1 cellular context compared by ENCODE assay signal in the genomic region with DNA sequence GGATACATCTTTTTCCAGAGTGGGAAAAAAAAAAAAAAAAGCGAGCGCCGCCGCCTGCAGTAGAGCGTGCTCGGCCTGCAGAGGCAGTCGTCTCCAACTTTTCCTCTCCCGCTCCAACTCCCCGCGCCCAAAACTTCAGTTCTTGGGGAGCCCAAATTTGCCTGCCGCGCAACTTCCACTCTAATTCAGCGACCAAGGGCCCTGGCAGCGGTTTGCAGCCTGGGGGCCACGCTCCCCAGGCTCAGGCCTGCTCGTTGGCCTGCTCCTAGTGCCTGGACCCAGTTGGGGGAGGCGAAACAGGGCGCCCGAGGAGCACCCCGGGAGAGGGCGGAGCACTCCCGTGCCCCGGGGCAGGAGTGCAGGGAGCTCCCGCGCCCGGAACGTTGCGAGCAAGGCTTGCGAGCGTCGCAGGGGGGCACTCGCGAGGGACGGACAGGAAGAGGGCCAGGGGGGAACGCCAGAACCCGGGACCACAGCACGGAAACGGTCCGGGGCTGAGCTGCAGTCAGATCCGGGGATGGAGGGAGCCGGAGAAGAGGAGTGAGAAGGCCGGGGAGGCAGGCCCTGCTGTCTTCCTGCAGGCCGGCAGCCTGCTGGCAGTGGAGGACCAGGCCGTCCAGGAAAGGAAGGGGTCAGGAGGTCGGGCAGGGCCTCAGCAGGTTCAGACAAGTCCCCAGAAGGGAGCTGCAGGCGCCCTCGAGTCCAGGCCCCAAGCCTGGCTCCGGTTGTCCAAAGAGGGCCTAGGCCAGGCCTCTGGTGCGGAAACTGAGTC.
TF ChIP-seq lines count a peak whose summit lies in the region.

A gene with protein sequence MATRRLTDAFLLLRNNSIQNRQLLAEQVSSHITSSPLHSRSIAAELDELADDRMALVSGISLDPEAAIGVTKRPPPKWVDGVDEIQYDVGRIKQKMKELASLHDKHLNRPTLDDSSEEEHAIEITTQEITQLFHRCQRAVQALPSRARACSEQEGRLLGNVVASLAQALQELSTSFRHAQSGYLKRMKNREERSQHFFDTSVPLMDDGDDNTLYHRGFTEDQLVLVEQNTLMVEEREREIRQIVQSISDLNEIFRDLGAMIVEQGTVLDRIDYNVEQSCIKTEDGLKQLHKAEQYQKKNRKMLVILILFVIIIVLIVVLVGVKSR (plus strand): TSS at position 508 of the 772 bp plus-strand sequence. CDS start 724 bp downstream, outside the sequence.

TF ChIP-seq in K562, 482 proteins besides CTCF, POLR2A, EP300 and RAD21 (continued from another document and continues in another):
- TF ChIP-seq, protein P1, sequence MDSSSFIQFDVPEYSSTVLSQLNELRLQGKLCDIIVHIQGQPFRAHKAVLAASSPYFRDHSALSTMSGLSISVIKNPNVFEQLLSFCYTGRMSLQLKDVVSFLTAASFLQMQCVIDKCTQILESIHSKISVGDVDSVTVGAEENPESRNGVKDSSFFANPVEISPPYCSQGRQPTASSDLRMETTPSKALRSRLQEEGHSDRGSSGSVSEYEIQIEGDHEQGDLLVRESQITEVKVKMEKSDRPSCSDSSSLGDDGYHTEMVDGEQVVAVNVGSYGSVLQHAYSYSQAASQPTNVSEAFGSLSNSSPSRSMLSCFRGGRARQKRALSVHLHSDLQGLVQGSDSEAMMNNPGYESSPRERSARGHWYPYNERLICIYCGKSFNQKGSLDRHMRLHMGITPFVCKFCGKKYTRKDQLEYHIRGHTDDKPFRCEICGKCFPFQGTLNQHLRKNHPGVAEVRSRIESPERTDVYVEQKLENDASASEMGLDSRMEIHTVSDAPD (CRISPR knock-in tag; IDR thresholded peaks at IDR 0.05) = no peak
- TF ChIP-seq EWSR1 (IDR thresholded peaks at IDR 0.05; ENCODE audit: borderline replicate concordance, low read depth, partially characterized antibody) (no peak), MYC (IDR thresholded peaks at IDR 0.05; ENCODE audit: low read depth, low read length) (peak; percentile 69), MYC (CRISPR knock-in tag; IDR thresholded peaks at IDR 0.05; ENCODE audit: borderline replicate concordance, low read depth) (peak; percentile 25; the same call in 1 of the 2 replicates), SRSF3 (IDR thresholded peaks at IDR 0.05; ENCODE audit: insufficient read depth, low read length) (no peak), NBN (IDR thresholded peaks at IDR 0.05; ENCODE audit: low read depth) (peak; percentile 86), SIN3A (IDR thresholded peaks at IDR 0.05; ENCODE audit: borderline replicate concordance in 2 of 2, control insufficient read depth in 1 of 2, low read depth in 2 of 2, low read length in 2 of 2) (peak; percentile 66 to 89; a peak in 3 of 4 replicates), GTF2E2 (tag; IDR thresholded peaks at IDR 0.05) (peak; percentile 83), RBM14 (IDR thresholded peaks at IDR 0.05; ENCODE audit: borderline replicate concordance, insufficient read depth, low read depth, low read length) (peak; percentile 82; the same call in 1 of the 2 replicates), MAFG (tag; conservative IDR thresholded peaks at IDR 0.05) (no peak), SMARCA5 (IDR thresholded peaks at IDR 0.05) (0 out of 2 replicates have a peak, but pooled peaks have one; percentile 12), YBX1 (IDR thresholded peaks at IDR 0.05) (no peak), MXI1 (IDR thresholded peaks at IDR 0.05; ENCODE audit: low read depth, low read length) (peak; percentile 31; the same call in 1 of the 2 replicates), ZZZ3 (IDR thresholded peaks at IDR 0.05) (peak; percentile 91), BCL6 (CRISPR knock-in tag; IDR thresholded peaks at IDR 0.05) (no peak), SP1 (CRISPR knock-in tag; IDR thresholded peaks at IDR 0.05) (peak; percentile 87), KAT7 (CRISPR knock-in tag; IDR thresholded peaks at IDR 0.05; ENCODE audit: borderline replicate concordance) (peak; percentile 87), KDM1A (IDR thresholded peaks at IDR 0.05) (peak in 1 of 2 experiments; percentile 53; a peak in 2 of 4 replicates), ARNT (IDR thresholded peaks at IDR 0.05) (peak; percentile 60 to 61; a peak in 2 of 4 replicates), BMI1 (IDR thresholded peaks at IDR 0.05; ENCODE audit: low read length) (0 out of 2 replicates have a peak, but pooled peaks have one; percentile 56), ZNF324 (CRISPR knock-in tag; IDR thresholded peaks at IDR 0.05) (no peak), RBFOX2 (IDR thresholded peaks at IDR 0.05; ENCODE audit: low read depth, low read length) (peak; percentile 89), STAG1 (CRISPR knock-in tag; IDR thresholded peaks at IDR 0.05; ENCODE audit: borderline replicate concordance) (peak; percentile 32; the same call in 1 of the 2 replicates), ETS2 (tag; IDR thresholded peaks at IDR 0.05; ENCODE audit: borderline replicate concordance, poor library complexity, severe bottlenecking) (no peak), ZFPM2 (CRISPR knock-in tag; IDR thresholded peaks at IDR 0.05) (no peak), HDAC2 (IDR thresholded peaks at IDR 0.05) (peak; percentile 81), ZFX (CRISPR knock-in tag; IDR thresholded peaks at IDR 0.05) (peak; percentile 88), NR3C1 (CRISPR knock-in tag; IDR thresholded peaks at IDR 0.05) (peak; percentile 62; the same call in 1 of the 2 replicates), ZNF165 (CRISPR knock-in tag; IDR thresholded peaks at IDR 0.05; ENCODE audit: borderline replicate concordance) (no peak), NFRKB (IDR thresholded peaks at IDR 0.05; ENCODE audit: low read depth) (peak; percentile 65; the same call in 1 of the 2 replicates), CBFB (CRISPR knock-in tag; IDR thresholded peaks at IDR 0.05) (peak; percentile 93), SMAD1 (IDR thresholded peaks at IDR 0.05; ENCODE audit: low read depth, low read length, partially characterized antibody) (no peak), CC2D1A (IDR thresholded peaks at IDR 0.05) (0 out of 2 replicates have a peak, but pooled peaks have one; percentile 37), ZNF780A (CRISPR knock-in tag; IDR thresholded peaks at IDR 0.05) (no peak), ZFP36 (IDR thresholded peaks at IDR 0.05; ENCODE audit: low read depth, low read length, partially characterized antibody) (peak; percentile 40), SREBF1 (IDR thresholded peaks at IDR 0.05; ENCODE audit: borderline replicate concordance, low read depth, low read length) (peak; percentile 76; the same call in 1 of the 2 replicates), TOE1 (IDR thresholded peaks at IDR 0.05; ENCODE audit: borderline replicate concordance) (peak; percentile 88), TOE1 (CRISPR knock-in tag; IDR thresholded peaks at IDR 0.05; ENCODE audit: borderline replicate concordance, low read depth) (peak; percentile 92; the same call in 1 of the 2 replicates), NFIC (IDR thresholded peaks at IDR 0.05) (peak; percentile 77), ZNF124 (CRISPR knock-in tag; IDR thresholded peaks at IDR 0.05) (no peak), NELFE (IDR thresholded peaks at IDR 0.05; ENCODE audit: insufficient read depth, insufficient read length) (no peak), ZNF561 (CRISPR knock-in tag; conservative IDR thresholded peaks at IDR 0.05) (no peak), SMARCC2 (IDR thresholded peaks at IDR 0.05; ENCODE audit: low read depth) (no peak), CBX8 (IDR thresholded peaks at IDR 0.05; ENCODE audit: borderline replicate concordance, extremely low read depth, low read depth, low read length, poor library complexity, severe bottlenecking) (no peak)
- TF ChIP-seq, protein P2, sequence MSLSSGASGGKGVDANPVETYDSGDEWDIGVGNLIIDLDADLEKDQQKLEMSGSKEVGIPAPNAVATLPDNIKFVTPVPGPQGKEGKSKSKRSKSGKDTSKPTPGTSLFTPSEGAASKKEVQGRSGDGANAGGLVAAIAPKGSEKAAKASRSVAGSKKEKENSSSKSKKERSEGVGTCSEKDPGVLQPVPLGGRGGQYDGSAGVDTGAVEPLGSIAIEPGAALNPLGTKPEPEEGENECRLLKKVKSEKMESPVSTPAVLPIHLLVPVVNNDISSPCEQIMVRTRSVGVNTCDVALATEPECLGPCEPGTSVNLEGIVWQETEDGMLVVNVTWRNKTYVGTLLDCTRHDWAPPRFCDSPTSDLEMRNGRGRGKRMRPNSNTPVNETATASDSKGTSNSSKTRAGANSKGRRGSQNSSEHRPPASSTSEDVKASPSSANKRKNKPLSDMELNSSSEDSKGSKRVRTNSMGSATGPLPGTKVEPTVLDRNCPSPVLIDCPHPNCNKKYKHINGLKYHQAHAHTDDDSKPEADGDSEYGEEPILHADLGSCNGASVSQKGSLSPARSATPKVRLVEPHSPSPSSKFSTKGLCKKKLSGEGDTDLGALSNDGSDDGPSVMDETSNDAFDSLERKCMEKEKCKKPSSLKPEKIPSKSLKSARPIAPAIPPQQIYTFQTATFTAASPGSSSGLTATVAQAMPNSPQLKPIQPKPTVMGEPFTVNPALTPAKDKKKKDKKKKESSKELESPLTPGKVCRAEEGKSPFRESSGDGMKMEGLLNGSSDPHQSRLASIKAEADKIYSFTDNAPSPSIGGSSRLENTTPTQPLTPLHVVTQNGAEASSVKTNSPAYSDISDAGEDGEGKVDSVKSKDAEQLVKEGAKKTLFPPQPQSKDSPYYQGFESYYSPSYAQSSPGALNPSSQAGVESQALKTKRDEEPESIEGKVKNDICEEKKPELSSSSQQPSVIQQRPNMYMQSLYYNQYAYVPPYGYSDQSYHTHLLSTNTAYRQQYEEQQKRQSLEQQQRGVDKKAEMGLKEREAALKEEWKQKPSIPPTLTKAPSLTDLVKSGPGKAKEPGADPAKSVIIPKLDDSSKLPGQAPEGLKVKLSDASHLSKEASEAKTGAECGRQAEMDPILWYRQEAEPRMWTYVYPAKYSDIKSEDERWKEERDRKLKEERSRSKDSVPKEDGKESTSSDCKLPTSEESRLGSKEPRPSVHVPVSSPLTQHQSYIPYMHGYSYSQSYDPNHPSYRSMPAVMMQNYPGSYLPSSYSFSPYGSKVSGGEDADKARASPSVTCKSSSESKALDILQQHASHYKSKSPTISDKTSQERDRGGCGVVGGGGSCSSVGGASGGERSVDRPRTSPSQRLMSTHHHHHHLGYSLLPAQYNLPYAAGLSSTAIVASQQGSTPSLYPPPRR (CRISPR knock-in tag; IDR thresholded peaks at IDR 0.05; ENCODE audit: borderline replicate concordance) = no peak
- TF ChIP-seq, protein P3, sequence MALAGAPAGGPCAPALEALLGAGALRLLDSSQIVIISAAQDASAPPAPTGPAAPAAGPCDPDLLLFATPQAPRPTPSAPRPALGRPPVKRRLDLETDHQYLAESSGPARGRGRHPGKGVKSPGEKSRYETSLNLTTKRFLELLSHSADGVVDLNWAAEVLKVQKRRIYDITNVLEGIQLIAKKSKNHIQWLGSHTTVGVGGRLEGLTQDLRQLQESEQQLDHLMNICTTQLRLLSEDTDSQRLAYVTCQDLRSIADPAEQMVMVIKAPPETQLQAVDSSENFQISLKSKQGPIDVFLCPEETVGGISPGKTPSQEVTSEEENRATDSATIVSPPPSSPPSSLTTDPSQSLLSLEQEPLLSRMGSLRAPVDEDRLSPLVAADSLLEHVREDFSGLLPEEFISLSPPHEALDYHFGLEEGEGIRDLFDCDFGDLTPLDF (CRISPR knock-in tag; IDR thresholded peaks at IDR 0.05) = peak; percentile 77; the same call in 1 of the 2 replicates
- TF ChIP-seq, protein P4, sequence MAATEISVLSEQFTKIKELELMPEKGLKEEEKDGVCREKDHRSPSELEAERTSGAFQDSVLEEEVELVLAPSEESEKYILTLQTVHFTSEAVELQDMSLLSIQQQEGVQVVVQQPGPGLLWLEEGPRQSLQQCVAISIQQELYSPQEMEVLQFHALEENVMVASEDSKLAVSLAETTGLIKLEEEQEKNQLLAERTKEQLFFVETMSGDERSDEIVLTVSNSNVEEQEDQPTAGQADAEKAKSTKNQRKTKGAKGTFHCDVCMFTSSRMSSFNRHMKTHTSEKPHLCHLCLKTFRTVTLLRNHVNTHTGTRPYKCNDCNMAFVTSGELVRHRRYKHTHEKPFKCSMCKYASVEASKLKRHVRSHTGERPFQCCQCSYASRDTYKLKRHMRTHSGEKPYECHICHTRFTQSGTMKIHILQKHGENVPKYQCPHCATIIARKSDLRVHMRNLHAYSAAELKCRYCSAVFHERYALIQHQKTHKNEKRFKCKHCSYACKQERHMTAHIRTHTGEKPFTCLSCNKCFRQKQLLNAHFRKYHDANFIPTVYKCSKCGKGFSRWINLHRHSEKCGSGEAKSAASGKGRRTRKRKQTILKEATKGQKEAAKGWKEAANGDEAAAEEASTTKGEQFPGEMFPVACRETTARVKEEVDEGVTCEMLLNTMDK (IDR thresholded peaks at IDR 0.05; ENCODE audit: borderline replicate concordance, insufficient read depth, low read depth, low read length, poor library complexity, severe bottlenecking) = no peak
- TF ChIP-seq, protein P5, sequence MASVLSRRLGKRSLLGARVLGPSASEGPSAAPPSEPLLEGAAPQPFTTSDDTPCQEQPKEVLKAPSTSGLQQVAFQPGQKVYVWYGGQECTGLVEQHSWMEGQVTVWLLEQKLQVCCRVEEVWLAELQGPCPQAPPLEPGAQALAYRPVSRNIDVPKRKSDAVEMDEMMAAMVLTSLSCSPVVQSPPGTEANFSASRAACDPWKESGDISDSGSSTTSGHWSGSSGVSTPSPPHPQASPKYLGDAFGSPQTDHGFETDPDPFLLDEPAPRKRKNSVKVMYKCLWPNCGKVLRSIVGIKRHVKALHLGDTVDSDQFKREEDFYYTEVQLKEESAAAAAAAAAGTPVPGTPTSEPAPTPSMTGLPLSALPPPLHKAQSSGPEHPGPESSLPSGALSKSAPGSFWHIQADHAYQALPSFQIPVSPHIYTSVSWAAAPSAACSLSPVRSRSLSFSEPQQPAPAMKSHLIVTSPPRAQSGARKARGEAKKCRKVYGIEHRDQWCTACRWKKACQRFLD (CRISPR knock-in tag; IDR thresholded peaks at IDR 0.05) = peak; percentile 70
- TF ChIP-seq, protein P6, sequence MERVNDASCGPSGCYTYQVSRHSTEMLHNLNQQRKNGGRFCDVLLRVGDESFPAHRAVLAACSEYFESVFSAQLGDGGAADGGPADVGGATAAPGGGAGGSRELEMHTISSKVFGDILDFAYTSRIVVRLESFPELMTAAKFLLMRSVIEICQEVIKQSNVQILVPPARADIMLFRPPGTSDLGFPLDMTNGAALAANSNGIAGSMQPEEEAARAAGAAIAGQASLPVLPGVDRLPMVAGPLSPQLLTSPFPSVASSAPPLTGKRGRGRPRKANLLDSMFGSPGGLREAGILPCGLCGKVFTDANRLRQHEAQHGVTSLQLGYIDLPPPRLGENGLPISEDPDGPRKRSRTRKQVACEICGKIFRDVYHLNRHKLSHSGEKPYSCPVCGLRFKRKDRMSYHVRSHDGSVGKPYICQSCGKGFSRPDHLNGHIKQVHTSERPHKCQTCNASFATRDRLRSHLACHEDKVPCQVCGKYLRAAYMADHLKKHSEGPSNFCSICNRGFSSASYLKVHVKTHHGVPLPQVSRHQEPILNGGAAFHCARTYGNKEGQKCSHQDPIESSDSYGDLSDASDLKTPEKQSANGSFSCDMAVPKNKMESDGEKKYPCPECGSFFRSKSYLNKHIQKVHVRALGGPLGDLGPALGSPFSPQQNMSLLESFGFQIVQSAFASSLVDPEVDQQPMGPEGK (CRISPR knock-in tag; IDR thresholded peaks at IDR 0.05; ENCODE audit: borderline replicate concordance) = no peak; the same call in 1 of the 2 replicates
- TF ChIP-seq, protein P7, sequence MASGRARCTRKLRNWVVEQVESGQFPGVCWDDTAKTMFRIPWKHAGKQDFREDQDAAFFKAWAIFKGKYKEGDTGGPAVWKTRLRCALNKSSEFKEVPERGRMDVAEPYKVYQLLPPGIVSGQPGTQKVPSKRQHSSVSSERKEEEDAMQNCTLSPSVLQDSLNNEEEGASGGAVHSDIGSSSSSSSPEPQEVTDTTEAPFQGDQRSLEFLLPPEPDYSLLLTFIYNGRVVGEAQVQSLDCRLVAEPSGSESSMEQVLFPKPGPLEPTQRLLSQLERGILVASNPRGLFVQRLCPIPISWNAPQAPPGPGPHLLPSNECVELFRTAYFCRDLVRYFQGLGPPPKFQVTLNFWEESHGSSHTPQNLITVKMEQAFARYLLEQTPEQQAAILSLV (tag; IDR thresholded peaks at IDR 0.05) = peak; percentile 33; the same call in 1 of the 2 replicates
